ENCODE assay signal across 9 cellular contexts in genomic region chr7:93231264-93231663, GRCh38. TPM values are rescaled to one million over a fixed set of nuclear protein-coding genes. Genes with fewer than 3 reads are reported as not detected.
A peak's percentile ranks its signal among the peaks of the same experiment; 100 is the strongest.
DNase-seq lines count a peak whose midpoint lies in the region; ATAC-seq and TF ChIP-seq lines count a peak whose summit lies in the region.
"Had no signal": no experiment of that assay in that cellular context is flagged by ENCODE, and none has a peak within 500 bp of the region (broad histone marks: within the 10 kb centered on the region; RNA-seq: fewer than 3 reads in every experiment).

No MANE protein-coding gene starts in this region.

- no peaks in the 10 kb centered on the region for H3K27me3 ChIP-seq in kidney epithelial cell (ENCODE audit: control insufficient read depth, insufficient read depth, low read length)
- no peaks in the 10 kb centered on the region for H3K27me3 ChIP-seq in tibial artery

- H3K27me3 Mint-ChIP-seq in activated T-cell treated with anti-CD3 and anti-CD28 coated beads, Interleukin-2, amount 50 U/mL, for 4 hours (ENCODE audit: low read depth) = no peaks in the 10 kb centered on the region
- H3K27me3 Mint-ChIP-seq in activated T-helper 2 cell treated with anti-CD3 and anti-CD28 coated beads, Interferon-gamma antibody, Interleukin-2, Interleukin-4, amounts not matched to agents 10 μg/mL and 5 μg/mL and 100 μg/mL, durations not matched to agents 14 hours and 24 hours and 36 hours (ENCODE audit: low read depth) = peaks cover 6% of the 10 kb centered on the region

- no peak overlapping the region for H3K27ac Mint-ChIP-seq in activated T-helper 2 cell treated with anti-CD3 and anti-CD28 coated beads, Interferon-gamma antibody, Interleukin-2, Interleukin-4, amounts not matched to agents 10 μg/mL and 5 μg/mL and 100 μg/mL, durations not matched to agents 14 hours and 24 hours and 36 hours

- H3K9me3 Mint-ChIP-seq in activated T-cell treated with anti-CD3 and anti-CD28 coated beads, Interleukin-2, amount 50 U/mL, for 4 hours = no peaks in the 10 kb centered on the region
- no peaks in the 10 kb centered on the region for H3K9me3 Mint-ChIP-seq in activated T-helper 2 cell treated with anti-CD3 and anti-CD28 coated beads, Interferon-gamma antibody, Interleukin-2, Interleukin-4, amounts not matched to agents 10 μg/mL and 5 μg/mL and 100 μg/mL, durations not matched to agents 14 hours and 24 hours and 36 hours

- no peaks in the 10 kb centered on the region for H3K36me3 ChIP-seq in kidney epithelial cell (ENCODE audit: control insufficient read depth, insufficient read depth, low read length)
- H3K36me3 ChIP-seq in tibial artery = no peaks in the 10 kb centered on the region

- H3K36me3 Mint-ChIP-seq in activated T-cell treated with anti-CD3 and anti-CD28 coated beads, Interleukin-2, amount 50 U/mL, for 4 hours (ENCODE audit: insufficient read depth) = no peaks in the 10 kb centered on the region
- no peaks in the 10 kb centered on the region for H3K36me3 Mint-ChIP-seq in activated T-helper 2 cell treated with anti-CD3 and anti-CD28 coated beads, Interferon-gamma antibody, Interleukin-2, Interleukin-4, amounts not matched to agents 10 μg/mL and 5 μg/mL and 100 μg/mL, durations not matched to agents 14 hours and 24 hours and 36 hours (ENCODE audit: low read depth)

- peaks cover 12% of the 10 kb centered on the region for H3K4me1 Mint-ChIP-seq in activated T-cell treated with anti-CD3 and anti-CD28 coated beads, Interleukin-2, amount 50 U/mL, for 4 hours (ENCODE audit: low read depth)
- peaks cover 13% of the 10 kb centered on the region for H3K4me1 Mint-ChIP-seq in activated T-helper 2 cell treated with anti-CD3 and anti-CD28 coated beads, Interferon-gamma antibody, Interleukin-2, Interleukin-4, amounts not matched to agents 10 μg/mL and 5 μg/mL and 100 μg/mL, durations not matched to agents 14 hours and 24 hours and 36 hours (ENCODE audit: low read depth)

- no peak overlapping the region for H3K27ac ChIP-seq in tibial artery

- no peak for DNase-seq in activated T-cell treated with anti-CD3 and anti-CD28 coated beads, Interleukin-2, amount 50 U/mL, for 4 hours
- DNase-seq in activated T-cell treated with anti-CD3 and anti-CD28 coated beads, Interleukin-2, amount 50 U/mL, for 1 hour = no peak
- DNase-seq in activated T-helper 2 cell treated with anti-CD3 and anti-CD28 coated beads, Interferon-gamma antibody, Interleukin-2, Interleukin-4, amounts not matched to agents 10 μg/mL and 5 μg/mL and 100 μg/mL, durations not matched to agents 14 hours and 24 hours and 36 hours (ENCODE audit: low spot score) = no peak
- DNase-seq in kidney epithelial cell (ENCODE audit: low read depth) (no peak), tibial artery (no peak), GOT3 (lab: John Stamatoyannopoulos, UW) (no peak), dedifferentiated amniotic fluid mesenchymal stem cell (ENCODE audit: extremely low spot score) (no peak)

- peak overlapping the region; percentile 92 for H3K4me3 Mint-ChIP-seq in activated T-cell treated with anti-CD3 and anti-CD28 coated beads, Interleukin-2, amount 50 U/mL, for 4 hours
- H3K4me3 Mint-ChIP-seq in activated T-helper 2 cell treated with anti-CD3 and anti-CD28 coated beads, Interferon-gamma antibody, Interleukin-2, Interleukin-4, amounts not matched to agents 10 μg/mL and 5 μg/mL and 100 μg/mL, durations not matched to agents 14 hours and 24 hours and 36 hours (ENCODE audit: low read depth) = peak overlapping the region; percentile 96

- H3K9me3 ChIP-seq in tibial artery = no peaks in the 10 kb centered on the region

- no peak for TF ChIP-seq CTCF in kidney epithelial cell (IDR thresholded peaks at IDR 0.05; ENCODE audit: insufficient read depth, low read length, poor library complexity, severe bottlenecking)
- TF ChIP-seq CTCF in tibial artery (IDR thresholded peaks at IDR 0.05) = no peak

- no peak for ATAC-seq in activated T-cell treated with anti-CD3 and anti-CD28 coated beads, Interleukin-2, amount 50 U/mL, for 4 hours
- no peak for ATAC-seq in GM19324 (IDR thresholded peaks at IDR 0.05; ENCODE audit: low FRiP score, unreplicated experiment)

- H3K4me3 ChIP-seq in kidney epithelial cell (ENCODE audit: low read depth, low read length) = peak overlapping the region; percentile 44
- peak overlapping the region; percentile 68 to 79 for H3K4me3 ChIP-seq in tibial artery

- peaks cover 0 to 7% (median 6%) of the 10 kb centered on the region in 4 donors for H3K4me1 ChIP-seq in tibial artery

- intact Hi-C loops in activated T-helper 2 cell treated with anti-CD3 and anti-CD28 coated beads, Interferon-gamma antibody, Interleukin-2, Interleukin-4, amounts not matched to agents 10 μg/mL and 5 μg/mL and 100 μg/mL, durations not matched to agents 14 hours and 24 hours and 36 hours (cut with micrococcal nuclease) = loop anchor here (5.0 to 10.0 kb wide), 5 partner anchors 69 to 984 kb away; partner anchors contain the start of genes ANKIB1, BET1, FAM133B and KRIT1
- intact Hi-C loops in tibial artery (cut with DNase I; ENCODE audit: low total_unique reads) = no loop called here

RNA-seq across cellular contexts. Expression of gene VPS50, which starts 0.9 kb away (rescaled TPM):
- total RNA-seq in activated T-cell treated with anti-CD3 and anti-CD28 coated beads, Interleukin-2, amount 50 U/mL, for 4 hours = 10 to 100 TPM; 12.4 to 14.1 (median 13.6) TPM
- total RNA-seq in activated T-helper 2 cell treated with anti-CD3 and anti-CD28 coated beads, Interferon-gamma antibody, Interleukin-2, Interleukin-4, amounts not matched to agents 10 μg/mL and 5 μg/mL and 100 μg/mL, durations not matched to agents 14 hours and 24 hours and 36 hours = 14.8 and 15.6 TPM in 2 replicates
- total RNA-seq in kidney epithelial cell = 18.3 and 19.4 TPM in 2 replicates

RNA-seq across cellular contexts. Expression of gene HEPACAM2, which starts 5.0 kb away (rescaled TPM):
- total RNA-seq in activated T-cell treated with anti-CD3 and anti-CD28 coated beads, Interleukin-2, amount 50 U/mL, for 4 hours = not detected
- not detected in 2 replicates for total RNA-seq in activated T-helper 2 cell treated with anti-CD3 and anti-CD28 coated beads, Interferon-gamma antibody, Interleukin-2, Interleukin-4, amounts not matched to agents 10 μg/mL and 5 μg/mL and 100 μg/mL, durations not matched to agents 14 hours and 24 hours and 36 hours
- total RNA-seq in kidney epithelial cell = 0.08 TPM in 1 of 2 replicates, not detected in the other
- total RNA-seq: T-helper 1 cell treated with Interleukin-12 subunit alpha and Interleukin-12 subunit beta and Interleukin-4 antibody, amounts not matched to agents 30 ng/mL and 1 ng/mL, for 36 hours had no signal
